Comparison of ENCODE assay signal across 28 cellular contexts in the genomic region with DNA sequence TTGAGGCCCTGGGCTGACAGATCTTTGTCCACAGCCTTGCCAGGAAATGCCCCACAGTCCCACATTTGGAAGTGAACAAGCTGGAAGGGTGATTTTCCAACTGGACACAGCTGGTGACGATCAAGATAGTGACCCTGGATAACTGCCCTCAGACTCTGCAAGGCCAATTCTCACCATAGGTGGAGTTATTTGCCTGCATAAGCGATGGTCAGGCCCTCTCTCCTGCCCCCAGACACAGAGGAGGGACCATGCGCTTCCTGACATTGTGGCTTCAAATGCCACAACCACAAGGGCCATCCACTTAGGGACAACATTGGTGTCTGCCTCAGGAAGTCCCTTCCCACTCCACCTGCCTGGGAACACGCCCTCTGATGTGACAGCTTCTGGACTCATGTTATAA.
DNase-seq lines count a peak whose midpoint lies in the region; ATAC-seq and TF ChIP-seq lines count a peak whose summit lies in the region.
"Had no signal": no experiment of that assay in that cellular context is flagged by ENCODE, and none has a peak within 500 bp of the region (broad histone marks: within the 10 kb centered on the region; RNA-seq: fewer than 3 reads in every experiment).

No MANE protein-coding gene starts in this region.

- no peaks in the 10 kb centered on the region for H3K4me1 ChIP-seq in parathyroid adenoma
- H3K4me1 ChIP-seq: breast epithelium, upper lobe of right lung had no signal

- peak; percentile 17 for DNase-seq in NCI-H510A treated with DMSO at 0.1 percent for 48 hours (lab: John Stamatoyannopoulos, UW)
- no peak for DNase-seq in NCI-H510A (lab: John Stamatoyannopoulos, UW)
- DNase-seq in NB4 (ENCODE audit: low read depth) = no peak
- DNase-seq in fibroblast of the aortic adventitia (ENCODE audit: low read depth) = peak; percentile 20
- no peak for DNase-seq in NCI-H524 treated with DMSO at 0.1 percent for 48 hours (lab: John Stamatoyannopoulos, UW)
- no peak for DNase-seq in mesothelial cell of epicardium (ENCODE audit: low spot score in 2 of 2, unreplicated experiment in 2 of 2)
- DNase-seq: activated B cell treated with CpG ODN at 0.5 μM for 24 hours; activated CD4-positive, alpha-beta T cell treated with anti-CD3 and anti-CD28 coated beads, Interleukin-2, amount 10 ng/mL, durations not matched to agents 7 days and 5 days; activated gamma-delta T cell; activated naive CD8-positive, alpha-beta T cell treated with anti-CD3 and anti-CD28 coated beads for 36 hours; activated T-cell treated with anti-CD3 and anti-CD28 coated beads, Interleukin-2, amount 50 U/mL, for 24 hours; anterior cingulate cortex; CD4-positive, alpha-beta T cell; DND-41; GOT3; left lung; naive thymus-derived CD4-positive, alpha-beta T cell; NCI-H146; NCI-H226; NCI-H774; psoas muscle; small intestine; stimulated activated naive CD4-positive, alpha-beta T cell; upper lobe of right lung had no signal

- no peak overlapping the region for H3K27ac Mint-ChIP-seq in activated T-helper 17 cell treated with anti-CD3 and anti-CD28 coated beads, Interleukin-2, amount 50 U/mL, for 72 hours
- no peak overlapping the region for H3K27ac Mint-ChIP-seq in mesothelial cell of epicardium
- H3K27ac Mint-ChIP-seq: activated B cell treated with CpG ODN at 0.5 μM for 24 hours; activated CD4-positive, alpha-beta T cell treated with anti-CD3 and anti-CD28 coated beads, Interleukin-2, amount 10 ng/mL, durations not matched to agents 7 days and 5 days; activated naive CD8-positive, alpha-beta T cell treated with anti-CD3 and anti-CD28 coated beads for 36 hours; activated T-cell treated with anti-CD3 and anti-CD28 coated beads, Interleukin-2, amount 50 U/mL, for 24 hours; CD4-positive, alpha-beta T cell; naive thymus-derived CD4-positive, alpha-beta T cell had no signal

- H3K4me3 ChIP-seq in NB4 (ENCODE audit: low read depth, low read length) = no peak overlapping the region
- no peak overlapping the region for H3K4me3 ChIP-seq in fibroblast of the aortic adventitia (ENCODE audit: low read depth, low read length)
- no peak overlapping the region for H3K4me3 ChIP-seq in parathyroid adenoma (ENCODE audit: low read depth, low read length)
- H3K4me3 ChIP-seq: breast epithelium, left lung, psoas muscle, upper lobe of right lung had no signal

- H3K27me3 ChIP-seq in parathyroid adenoma (ENCODE audit: control insufficient read depth, insufficient read depth, low read length) = no peaks in the 10 kb centered on the region
- H3K27me3 ChIP-seq: breast epithelium had no signal

- TF ChIP-seq POLR2A in NB4 (IDR thresholded peaks at IDR 0.05; ENCODE audit: extremely low read depth, insufficient read length) = no peak

- H3K36me3 Mint-ChIP-seq in activated T-helper 17 cell treated with anti-CD3 and anti-CD28 coated beads, Interleukin-2, amount 50 U/mL, for 72 hours (ENCODE audit: low read depth) = no peaks in the 10 kb centered on the region
- no peaks in the 10 kb centered on the region for H3K36me3 Mint-ChIP-seq in mesothelial cell of epicardium
- H3K36me3 Mint-ChIP-seq: activated naive CD8-positive, alpha-beta T cell treated with anti-CD3 and anti-CD28 coated beads for 36 hours; naive thymus-derived CD4-positive, alpha-beta T cell had no signal

- TF ChIP-seq CTCF in NB4 (IDR thresholded peaks at IDR 0.05; ENCODE audit: low read depth, low read length) = peak; percentile 0
- TF ChIP-seq CTCF in fibroblast of the aortic adventitia (IDR thresholded peaks at IDR 0.05; ENCODE audit: insufficient read depth, low read length) = no peak
- TF ChIP-seq CTCF in parathyroid adenoma (IDR thresholded peaks at IDR 0.05) = no peak
- no peak for TF ChIP-seq CTCF in mesothelial cell of epicardium (IDR thresholded peaks at IDR 0.05; ENCODE audit: unreplicated experiment)

- H3K9ac ChIP-seq in parathyroid adenoma = no peak overlapping the region

- no peaks in the 10 kb centered on the region for H3K9me3 Mint-ChIP-seq in activated T-helper 17 cell treated with anti-CD3 and anti-CD28 coated beads, Interleukin-2, amount 50 U/mL, for 72 hours
- no peaks in the 10 kb centered on the region for H3K9me3 Mint-ChIP-seq in mesothelial cell of epicardium
- H3K9me3 Mint-ChIP-seq: activated B cell treated with CpG ODN at 0.5 μM for 24 hours; activated CD4-positive, alpha-beta T cell treated with anti-CD3 and anti-CD28 coated beads, Interleukin-2, amount 10 ng/mL, durations not matched to agents 7 days and 5 days; activated naive CD8-positive, alpha-beta T cell treated with anti-CD3 and anti-CD28 coated beads for 36 hours; activated T-cell treated with anti-CD3 and anti-CD28 coated beads, Interleukin-2, amount 50 U/mL, for 24 hours; CD4-positive, alpha-beta T cell; naive thymus-derived CD4-positive, alpha-beta T cell had no signal

- H3K4me2 ChIP-seq in parathyroid adenoma (ENCODE audit: low read length) = no peak overlapping the region

- no peaks in the 10 kb centered on the region for H3K36me3 ChIP-seq in parathyroid adenoma (ENCODE audit: control insufficient read depth, insufficient read depth, low read length)
- H3K36me3 ChIP-seq: breast epithelium, left lung, upper lobe of right lung had no signal

- H3K79me2 ChIP-seq in parathyroid adenoma = no peaks in the 10 kb centered on the region

- H3K27ac ChIP-seq in parathyroid adenoma = no peak overlapping the region
- H3K27ac ChIP-seq: breast epithelium, left lung, psoas muscle, upper lobe of right lung had no signal

- ATAC-seq in activated T-helper 17 cell treated with anti-CD3 and anti-CD28 coated beads, Interleukin-2, amount 50 U/mL, for 72 hours (replicated peaks) = no peak
- ATAC-seq: left lung; naive thymus-derived CD4-positive, alpha-beta T cell; Panc1; upper lobe of right lung had no signal

- no peaks in the 10 kb centered on the region for H3K4me1 Mint-ChIP-seq in activated T-helper 17 cell treated with anti-CD3 and anti-CD28 coated beads, Interleukin-2, amount 50 U/mL, for 72 hours
- no peaks in the 10 kb centered on the region for H3K4me1 Mint-ChIP-seq in mesothelial cell of epicardium

- peaks cover 11% of the 10 kb centered on the region for H3K27me3 Mint-ChIP-seq in activated T-helper 17 cell treated with anti-CD3 and anti-CD28 coated beads, Interleukin-2, amount 50 U/mL, for 72 hours
- H3K27me3 Mint-ChIP-seq in mesothelial cell of epicardium (ENCODE audit: low read depth) = peaks cover 5% of the 10 kb centered on the region

- H3K9me3 ChIP-seq in parathyroid adenoma (ENCODE audit: control insufficient read depth, low read length) = no peaks in the 10 kb centered on the region
- H3K9me3 ChIP-seq: breast epithelium, left lung, psoas muscle, upper lobe of right lung had no signal

- H2AFZ ChIP-seq in parathyroid adenoma = peak overlapping the region; percentile 30

- no peak overlapping the region for H3K4me3 Mint-ChIP-seq in activated T-helper 17 cell treated with anti-CD3 and anti-CD28 coated beads, Interleukin-2, amount 50 U/mL, for 72 hours
- no peak overlapping the region for H3K4me3 Mint-ChIP-seq in mesothelial cell of epicardium
- H3K4me3 Mint-ChIP-seq: activated B cell treated with CpG ODN at 0.5 μM for 24 hours; activated CD4-positive, alpha-beta T cell treated with anti-CD3 and anti-CD28 coated beads, Interleukin-2, amount 10 ng/mL, durations not matched to agents 7 days and 5 days; activated naive CD8-positive, alpha-beta T cell treated with anti-CD3 and anti-CD28 coated beads for 36 hours; activated T-cell treated with anti-CD3 and anti-CD28 coated beads, Interleukin-2, amount 50 U/mL, for 24 hours; CD4-positive, alpha-beta T cell; naive thymus-derived CD4-positive, alpha-beta T cell had no signal

Comparison
In these comparisons a context has a peak if more than half of its experiments do, and no peak if none do; other contexts are left out.
1. DNase-seq: peak in NCI-H510A treated with DMSO at 0.1 percent for 48 hours (single experiment) and fibroblast of the aortic adventitia (single experiment); none in NCI-H510A (single experiment), NB4 (single experiment), NCI-H524 treated with DMSO at 0.1 percent for 48 hours (single experiment) and mesothelial cell of epicardium (0 of 2).